ENCODE assay signal across 24 cellular contexts in genomic region chr1:42721926-42722325, GRCh38. TPM values are rescaled to one million over a fixed set of nuclear protein-coding genes. Genes with fewer than 3 reads are reported as not detected.
DNase-seq lines count a peak whose midpoint lies in the region; FAIRE-seq and TF ChIP-seq lines count a peak whose summit lies in the region.
"Had no signal": no experiment of that assay in that cellular context is flagged by ENCODE, and none has a peak within 500 bp of the region (broad histone marks: within the 10 kb centered on the region; RNA-seq: fewer than 3 reads in every experiment).

No MANE protein-coding gene starts in this region.

- CTCF ChIA-PET in mammary epithelial cell (lab: Charles Lee; ENCODE audit: low non-redundant PET): no interaction called here

- WGBS in mammary epithelial cell (ENCODE audit: low coverage, missing lambda C conversion rate): no CpG with 5 or more reads among the region's 3 CpGs

- no peak for TF ChIP-seq CTCF in mammary epithelial cell (conservative IDR thresholded peaks at IDR 0.05 in 1 of 2, IDR thresholded peaks at IDR 0.05 in 1 of 2; ENCODE audit: extremely low read depth in 1 of 2, insufficient read depth in 1 of 2, low read depth in 1 of 2, low read length in 2 of 2)

- FAIRE-seq in H54 (lab: Jason Lieb, UNC): no peak
- FAIRE-seq: D721Med had no signal

- dilution Hi-C loops in mammary epithelial cell (cut with HindIII; ENCODE audit: low sequenced_read_pairs): no loop called here

- in situ Hi-C loops in mammary epithelial cell (cut with MboI; ENCODE audit: low sequenced_read_pairs in 2 of 2): no loop called here

- no peaks in the 10 kb centered on the region for H4K20me1 ChIP-seq in mammary epithelial cell (ENCODE audit: insufficient read depth, low read length)

- no peaks in the 10 kb centered on the region for H3K9me3 ChIP-seq in mammary epithelial cell (replicated peaks; ENCODE audit: insufficient read depth, low read length)
- H3K9me3 ChIP-seq: BE2C had no signal

- H3K9ac ChIP-seq in mammary epithelial cell (ENCODE audit: insufficient read depth, low read length): no peak overlapping the region

- H3K36me3 ChIP-seq in mammary epithelial cell (ENCODE audit: insufficient read depth, low read length): no peaks in the 10 kb centered on the region
- H3K36me3 ChIP-seq: BE2C had no signal

- no peak for TF ChIP-seq POLR2A in H54 (IDR thresholded peaks at IDR 0.05; ENCODE audit: low read depth, low read length)

- no TSS peak for BruUV-seq in mammary epithelial cell (replicated peaks; lab: Mats Ljungman, UMichigan)

- H3K4me3 ChIP-seq in mammary epithelial cell (replicated peaks in 1 of 3; ENCODE audit: insufficient read depth in 1 of 3, low read depth in 2 of 3, low read length in 3 of 3): no peak overlapping the region

- no peaks in the 10 kb centered on the region for H3K4me1 ChIP-seq in mammary epithelial cell (ENCODE audit: insufficient read depth, low read length)
- H3K4me1 ChIP-seq: BE2C had no signal

- intact Hi-C loops in mammary epithelial cell (cut with micrococcal nuclease): no loop called here

- H3K27ac ChIP-seq in mammary epithelial cell (ENCODE audit: insufficient read depth, low read depth, low read length): no peak overlapping the region

- no peak overlapping the region for H3K4me2 ChIP-seq in mammary epithelial cell (ENCODE audit: insufficient read depth, low read depth, low read length)

- no peaks in the 10 kb centered on the region for H3K79me2 ChIP-seq in mammary epithelial cell (ENCODE audit: insufficient read depth, low read length)

- DNase-seq in NCI-H1105 treated with DMSO at 0.1 percent for 48 hours (lab: John Stamatoyannopoulos, UW) (peak; percentile 7), NCI-H1105 (lab: John Stamatoyannopoulos, UW) (no peak), MV-4-11 (lab: John Stamatoyannopoulos, UW) (peak; percentile 46), mammary epithelial cell (peak; percentile 37), DMS53 (lab: John Stamatoyannopoulos, UW) (no peak), H54 (ENCODE audit: insufficient read length, low spot score) (no peak), dermis blood vessel endothelial cell (no peak)
- DNase-seq: ACHN; BE2C; CD4-positive, CD25-positive, alpha-beta regulatory T cell; GOT3; HCEC 1CT; NCI-H1092 treated with DMSO at 0.1 percent for 48 hours; NCI-H146; NCI-H1930; NCI-H2107; NCI-H226; NCI-H510A; NCI-H69; RPMI8226; SHP77 had no signal

- no peak overlapping the region for H2AFZ ChIP-seq in mammary epithelial cell (ENCODE audit: low read depth, low read length)

- H3K27me3 ChIP-seq in mammary epithelial cell (ENCODE audit: insufficient read depth, low read length): no peaks in the 10 kb centered on the region
- H3K27me3 ChIP-seq: BE2C had no signal

RNA-seq across cellular contexts. Expression of gene CLDN19, which starts 18.1 kb away (rescaled TPM):
- total RNA-seq in mammary epithelial cell (1 to 10 TPM in 1 of 2 donors, not detected in 1; 2.5 TPM), dermis blood vessel endothelial cell (0.05 TPM in 1 of 2 replicates, not detected in the other)
- 0.10 TPM for polyA plus RNA-seq in mammary epithelial cell
- not detected for polyA minus RNA-seq in mammary epithelial cell
- total RNA-seq: CD4-positive, CD25-positive, alpha-beta regulatory T cell; Daoy had no signal
- polyA plus RNA-seq: CD4-positive, CD25-positive, alpha-beta regulatory T cell; IgD-negative memory B cell had no signal

RNA-seq across cellular contexts. Expression of gene YBX1, which starts 39.7 kb away (rescaled TPM):
- 100 to 1,000 TPM; 442 to 862 TPM for total RNA-seq in mammary epithelial cell
- polyA plus RNA-seq in mammary epithelial cell: 1,097 TPM
- polyA minus RNA-seq in mammary epithelial cell: 959 TPM
- 555 and 1,168 TPM in 2 replicates for total RNA-seq in dermis blood vessel endothelial cell

RNA-seq across cellular contexts. Expression of gene P3H1, which starts 44.9 kb away (rescaled TPM):
- total RNA-seq in mammary epithelial cell (10 to 100 TPM; 40.1 to 44.0 TPM), dermis blood vessel endothelial cell (111 and 217 TPM in 2 replicates)
- 42.5 TPM for polyA plus RNA-seq in mammary epithelial cell
- 30.0 TPM for polyA minus RNA-seq in mammary epithelial cell

RNA-seq across cellular contexts. Expression of gene C1orf50, which starts 45.1 kb away (rescaled TPM):
- total RNA-seq in mammary epithelial cell: 10 to 100 TPM in 1 of 2 donors, 1 to 10 TPM in 1; 4.0 to 11.0 TPM
- 5.8 TPM for polyA plus RNA-seq in mammary epithelial cell
- polyA minus RNA-seq in mammary epithelial cell: not detected
- total RNA-seq in dermis blood vessel endothelial cell: 4.0 and 11.9 TPM in 2 replicates

Comparison
In these comparisons a context has a peak if more than half of its experiments do, and no peak if none do; other contexts are left out.
1. DNase-seq: peak in NCI-H1105 treated with DMSO at 0.1 percent for 48 hours (single experiment), MV-4-11 (single experiment) and mammary epithelial cell (single experiment); none in NCI-H1105 (single experiment), DMS53 (single experiment), H54 (single experiment) and dermis blood vessel endothelial cell (single experiment).